Comparison of ENCODE assay signal across 8 cellular contexts in the genomic region with DNA sequence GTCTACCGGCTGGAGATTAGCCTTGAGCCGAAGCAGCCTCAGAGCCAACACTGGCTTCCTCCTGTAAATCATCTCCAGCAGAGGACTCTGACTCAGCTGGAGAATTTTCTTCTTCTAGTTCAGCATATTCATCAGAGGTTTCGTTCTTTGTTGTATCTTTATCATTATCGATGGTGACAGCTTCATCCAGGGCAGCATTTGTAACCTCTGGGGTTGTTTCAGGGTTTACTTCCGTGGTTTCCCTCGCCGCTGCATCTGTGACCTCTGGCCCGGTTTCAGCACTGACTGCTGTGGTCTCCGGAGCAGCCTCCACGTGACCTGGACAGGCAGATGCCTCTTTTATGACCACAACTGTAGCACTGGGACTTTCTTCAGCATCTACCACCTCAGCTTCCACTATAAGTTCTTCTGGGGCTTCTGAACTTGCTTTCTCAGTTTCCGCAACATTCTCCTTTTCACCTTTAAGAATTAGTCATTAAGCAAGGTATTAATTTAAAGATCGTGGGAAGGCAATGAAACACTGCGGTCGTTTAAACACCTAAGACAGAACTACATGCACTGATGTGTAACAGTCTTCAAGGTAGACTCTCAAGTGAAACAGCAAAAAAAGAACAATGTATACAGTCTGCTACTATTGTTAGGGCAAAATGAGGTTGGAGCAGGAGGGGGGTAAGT. TPM values are rescaled to one million over a fixed set of nuclear protein-coding genes. Genes with fewer than 3 reads are reported as not detected.
DNase-seq lines count a peak whose midpoint lies in the region; ATAC-seq and TF ChIP-seq lines count a peak whose summit lies in the region.

No MANE protein-coding gene starts in this region.

- DNase-seq in DMS153 (lab: John Stamatoyannopoulos, UW), result peak; percentile 14
- DNase-seq in DMS153 treated with DMSO at 0.1 percent for 48 hours (lab: John Stamatoyannopoulos, UW; ENCODE audit: unreplicated experiment), result no peak
- DNase-seq in NOMO-1 treated with DMSO at 0.1 percent for 48 hours (lab: John Stamatoyannopoulos, UW; ENCODE audit: unreplicated experiment), result peak; percentile 90
- peak; percentile 35 for DNase-seq in activated T-cell treated with anti-CD3 and anti-CD28 coated beads for 1 hour (ENCODE audit: low read depth)
- DNase-seq in erythroblast (lab: John Stamatoyannopoulos, UW), result peak; percentile 65 to 82
- peak; percentile 29 to 69 (median 50) for DNase-seq in naive thymus-derived CD8-positive, alpha-beta T cell
- peak; percentile 82 for DNase-seq in stimulated activated naive CD8-positive, alpha-beta T cell treated with anti-CD3 and anti-CD28 coated beads, Interleukin-15, Interleukin-2, amounts not matched to agents 100 U/mL and 50 U/mL, for 24 hours

- H3K27ac Mint-ChIP-seq in naive thymus-derived CD8-positive, alpha-beta T cell, result peak overlapping the region; percentile 11 to 88 (median 74)

- no peaks in the 10 kb centered on the region for H3K9me3 Mint-ChIP-seq in naive thymus-derived CD8-positive, alpha-beta T cell

- H3K36me3 Mint-ChIP-seq in naive thymus-derived CD8-positive, alpha-beta T cell, result no peaks in the 10 kb centered on the region

- H3K27me3 Mint-ChIP-seq in naive thymus-derived CD8-positive, alpha-beta T cell, result no peaks in the 10 kb centered on the region

- ATAC-seq in HG03025 (IDR thresholded peaks at IDR 0.05; ENCODE audit: low FRiP score, unreplicated experiment), result peak; percentile 98
- peak; percentile 98 for ATAC-seq in naive thymus-derived CD8-positive, alpha-beta T cell
- ATAC-seq in stimulated activated naive CD8-positive, alpha-beta T cell treated with anti-CD3 and anti-CD28 coated beads, Interleukin-15, Interleukin-2, amounts not matched to agents 100 U/mL and 50 U/mL, for 24 hours, result peak; percentile 98

- peak; percentile 29 for TF ChIP-seq POLR2A in erythroblast (IDR thresholded peaks at IDR 0.05; ENCODE audit: low read length)

- H3K4me1 Mint-ChIP-seq in naive thymus-derived CD8-positive, alpha-beta T cell, result peaks cover 5 to 20% (median 11%) of the 10 kb centered on the region in 4 donors

- POLR2A ChIA-PET in naive thymus-derived CD8-positive, alpha-beta T cell (lab: Charles Lee), result interaction anchor here (0.7 to 1.0 kb wide), 2 partner anchors 34 to 210 kb away, joined by 3 to 5 read pairs; partner anchors contain the start of gene NAA15

- peak overlapping the region; percentile 73 to 91 (median 83) for H3K4me3 Mint-ChIP-seq in naive thymus-derived CD8-positive, alpha-beta T cell

RNA-seq across cellular contexts. Expression of gene MGARP, which starts 13.3 kb away (rescaled TPM):
- total RNA-seq in naive thymus-derived CD8-positive, alpha-beta T cell, result under 1 TPM in 1 of 2 experiments, not detected in 1; 0.27 TPM
- under 1 TPM in 2 of 3 donors, not detected in 1; 0.12 to 0.18 TPM for polyA plus RNA-seq in naive thymus-derived CD8-positive, alpha-beta T cell

RNA-seq across cellular contexts. Expression of gene NAA15, which starts 34.6 kb away (rescaled TPM):
- 10 to 100 TPM; 54.1 to 60.8 TPM for total RNA-seq in naive thymus-derived CD8-positive, alpha-beta T cell
- polyA plus RNA-seq in naive thymus-derived CD8-positive, alpha-beta T cell, result 10 to 100 TPM; 32.1 to 41.8 (median 36.1) TPM

RNA-seq across cellular contexts. Expression of gene NDUFC1, which starts 35.6 kb away (rescaled TPM):
- total RNA-seq in naive thymus-derived CD8-positive, alpha-beta T cell, result 10 to 100 TPM; 28.1 to 29.0 TPM
- polyA plus RNA-seq in naive thymus-derived CD8-positive, alpha-beta T cell, result 100 to 1,000 TPM; 137 to 163 (median 140) TPM
